ENCODE assay signal across 1 cellular context in genomic region chrX:15686818-15687685, GRCh38.
TF ChIP-seq lines count a peak whose summit lies in the region.

No MANE protein-coding gene starts in this region.

TF ChIP-seq in K562, 482 proteins besides CTCF, POLR2A, EP300 and RAD21 (continued from another document):
- TF ChIP-seq ZNF609 (CRISPR knock-in tag; IDR thresholded peaks at IDR 0.05; ENCODE audit: borderline replicate concordance) (no peak), KLF16 (IDR thresholded peaks at IDR 0.05) (0 out of 2 replicates have a peak, but pooled peaks have one; percentile 15), MEIS2 (IDR thresholded peaks at IDR 0.05; ENCODE audit: partially characterized antibody) (peak; percentile 79), PBX2 (CRISPR knock-in tag; IDR thresholded peaks at IDR 0.05; ENCODE audit: low read depth) (no peak), PBX2 (tag; conservative IDR thresholded peaks at IDR 0.05; ENCODE audit: low read depth) (peak; percentile 88), WHSC1 (IDR thresholded peaks at IDR 0.05; ENCODE audit: low read length) (no peak), PKNOX1 (IDR thresholded peaks at IDR 0.05) (peak; percentile 74)
